ENCODE assay signal across 22 cellular contexts in the genomic region with DNA sequence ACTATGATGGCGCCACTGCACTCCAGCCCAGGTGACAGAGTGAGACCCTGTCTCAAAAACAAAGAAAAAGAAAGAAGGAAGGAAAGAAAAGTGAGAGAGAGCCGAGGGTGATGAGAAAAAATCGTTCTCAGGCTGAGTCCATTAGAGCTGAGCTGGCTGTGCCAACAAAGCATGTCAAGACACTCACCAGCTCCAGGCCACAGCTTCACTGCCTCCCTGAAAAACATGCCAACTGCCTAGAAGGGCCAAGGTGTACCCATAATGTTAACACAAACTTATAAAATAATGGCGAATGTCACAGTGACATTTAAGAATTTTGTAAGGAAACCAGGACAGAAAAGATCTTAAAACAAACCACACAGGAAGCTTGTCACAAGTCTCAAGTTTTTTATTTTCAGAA. TPM values are rescaled to one million over a fixed set of nuclear protein-coding genes. Genes with fewer than 3 reads are reported as not detected.
DNase-seq lines count a peak whose midpoint lies in the region; ATAC-seq and TF ChIP-seq lines count a peak whose summit lies in the region.
"Had no signal": no experiment of that assay in that cellular context is flagged by ENCODE, and none has a peak within 500 bp of the region (broad histone marks: within the 10 kb centered on the region; RNA-seq: fewer than 3 reads in every experiment).

No MANE protein-coding gene starts in this region.

- 63 to 77% (median 65%) methylated on average over 4 of the region's 4 CpGs for WGBS in stomach, 5 donors

- POLR2A ChIA-PET in activated CD4-positive, alpha-beta T cell treated with anti-CD3 and anti-CD28 coated beads, Interleukin-2, amount 10 ng/mL, durations not matched to agents 7 days and 5 days (lab: Charles Lee) = no interaction called here
- POLR2A ChIA-PET in activated naive CD8-positive, alpha-beta T cell treated with anti-CD3 and anti-CD28 coated beads, Interleukin-2, amount 10 ng/mL, durations not matched to agents 7 days and 5 days (lab: Charles Lee) = interaction anchor here (0.7 to 3.2 kb wide), 7 partner anchors 9 to 103 kb away, joined by 3 to 16 read pairs (median 7); partner anchors contain the start of genes ADA2 and IL17RA

- H3K9me3 ChIP-seq in neutrophil (no peaks in the 10 kb centered on the region), stomach (peaks cover 0 to 4% (median 0%) of the 10 kb centered on the region in 4 donors)
- H3K9me3 ChIP-seq: ascending aorta, Caco-2 had no signal

- no peaks in the 10 kb centered on the region for H3K9me3 Mint-ChIP-seq in activated CD4-positive, alpha-beta T cell treated with anti-CD3 and anti-CD28 coated beads, Interleukin-2, amount 10 ng/mL, durations not matched to agents 7 days and 5 days
- H3K9me3 Mint-ChIP-seq in activated naive CD8-positive, alpha-beta T cell treated with anti-CD3 and anti-CD28 coated beads, Interleukin-2, amount 10 ng/mL, durations not matched to agents 7 days and 5 days = no peaks in the 10 kb centered on the region

- peaks cover 5% of the 10 kb centered on the region for H3K27me3 Mint-ChIP-seq in activated CD4-positive, alpha-beta T cell treated with anti-CD3 and anti-CD28 coated beads, Interleukin-2, amount 10 ng/mL, durations not matched to agents 7 days and 5 days
- peaks cover 8% of the 10 kb centered on the region for H3K27me3 Mint-ChIP-seq in activated naive CD8-positive, alpha-beta T cell treated with anti-CD3 and anti-CD28 coated beads, Interleukin-2, amount 10 ng/mL, durations not matched to agents 7 days and 5 days

- H3K27me3 ChIP-seq in neutrophil (peaks cover 18% of the 10 kb centered on the region), stomach (peaks cover 4 to 30% (median 16%) of the 10 kb centered on the region in 3 donors)
- H3K27me3 ChIP-seq: ascending aorta had no signal

- H3K27ac ChIP-seq in neutrophil (peak overlapping the region; percentile 91), stomach (no peak overlapping the region)
- H3K27ac ChIP-seq: ascending aorta, GM23248, PC-9, SK-N-MC had no signal

- H3K4me3 ChIP-seq in Jurkat, Clone E6-1 (ENCODE audit: low read length) = peak overlapping the region; percentile 12
- H3K4me3 ChIP-seq in neutrophil (ENCODE audit: low read depth in 1 of 2, low read length in 1 of 2) (no peak overlapping the region), stomach (no peak overlapping the region)
- H3K4me3 ChIP-seq: ascending aorta, GM12878, GM23248, PC-9, SK-N-MC had no signal

- H3K36me3 Mint-ChIP-seq in activated CD4-positive, alpha-beta T cell treated with anti-CD3 and anti-CD28 coated beads, Interleukin-2, amount 10 ng/mL, durations not matched to agents 7 days and 5 days (ENCODE audit: low read depth) = peaks cover 17% of the 10 kb centered on the region
- H3K36me3 Mint-ChIP-seq in activated naive CD8-positive, alpha-beta T cell treated with anti-CD3 and anti-CD28 coated beads, Interleukin-2, amount 10 ng/mL, durations not matched to agents 7 days and 5 days = peaks cover 4% of the 10 kb centered on the region

- ATAC-seq in activated naive CD8-positive, alpha-beta T cell treated with anti-CD3 and anti-CD28 coated beads, Interleukin-2, amount 10 ng/mL, durations not matched to agents 7 days and 5 days (ENCODE audit: low read depth) = no peak
- ATAC-seq in GM19455 (IDR thresholded peaks at IDR 0.05; ENCODE audit: unreplicated experiment) = no peak
- ATAC-seq: esophagus mucosa, GM12878 had no signal

- TF ChIP-seq CTCF in neutrophil (IDR thresholded peaks at IDR 0.05) (no peak), stomach (IDR thresholded peaks at IDR 0.05) (no peak)

- H3K4me3 Mint-ChIP-seq in activated CD4-positive, alpha-beta T cell treated with anti-CD3 and anti-CD28 coated beads, Interleukin-2, amount 10 ng/mL, durations not matched to agents 7 days and 5 days = peak overlapping the region; percentile 7
- H3K4me3 Mint-ChIP-seq in activated naive CD8-positive, alpha-beta T cell treated with anti-CD3 and anti-CD28 coated beads, Interleukin-2, amount 10 ng/mL, durations not matched to agents 7 days and 5 days = peak overlapping the region; percentile 55

- peaks cover 54% of the 10 kb centered on the region for H3K4me1 Mint-ChIP-seq in activated CD4-positive, alpha-beta T cell treated with anti-CD3 and anti-CD28 coated beads, Interleukin-2, amount 10 ng/mL, durations not matched to agents 7 days and 5 days
- H3K4me1 Mint-ChIP-seq in activated naive CD8-positive, alpha-beta T cell treated with anti-CD3 and anti-CD28 coated beads, Interleukin-2, amount 10 ng/mL, durations not matched to agents 7 days and 5 days = peaks cover 42% of the 10 kb centered on the region

- H3K4me1 ChIP-seq in neutrophil (ENCODE audit: control insufficient read depth in 1 of 2, insufficient read depth in 1 of 2, low read depth in 1 of 2, low read length in 1 of 2) (peaks cover 88 to 96% of the 10 kb centered on the region in 2 experiments), stomach (peaks cover 4 to 42% (median 10%) of the 10 kb centered on the region in 4 donors)
- H3K4me1 ChIP-seq: ascending aorta, Caco-2 had no signal

- no peak for TF ChIP-seq POLR2A in stomach (IDR thresholded peaks at IDR 0.05)

- no peak for DNase-seq in activated CD4-positive, alpha-beta T cell treated with anti-CD3 and anti-CD28 coated beads, Interleukin-2, amount 10 ng/mL, durations not matched to agents 7 days and 5 days
- DNase-seq in activated CD4-positive, alpha-beta T cell treated with anti-CD3 and anti-CD28 coated beads for 1 hour = no peak
- peak; percentile 47 for DNase-seq in Jurkat, Clone E6-1 (ENCODE audit: low read depth, low spot score)
- no peak for DNase-seq in activated naive CD8-positive, alpha-beta T cell treated with anti-CD3 and anti-CD28 coated beads, Interleukin-2, amount 10 ng/mL, durations not matched to agents 7 days and 5 days
- DNase-seq in NCI-H146 (lab: John Stamatoyannopoulos, UW) (no peak), stomach (no peak)
- DNase-seq: Caco-2, cortex of kidney, GM23248, KG1, NCI-H1105, NCI-H2171 treated with DMSO at 0.1 percent for 48 hours, NCI-H774, PC-9, small intestine had no signal

- intact Hi-C loops in stomach (cut with DNase I; ENCODE audit: low total_unique reads) = no loop called here

- CTCF ChIA-PET in activated CD4-positive, alpha-beta T cell treated with anti-CD3 and anti-CD28 coated beads, Interleukin-2, amount 10 ng/mL, durations not matched to agents 7 days and 5 days (lab: Charles Lee) = interaction anchor here (1.2 to 2.5 kb wide), 3 partner anchors 9 to 56 kb away, joined by 4 to 10 read pairs (median 5); no protein-coding TSS in a partner anchor

- peaks cover 46% of the 10 kb centered on the region for H3K36me3 ChIP-seq in neutrophil
- peaks cover 0 to 4% (median 2%) of the 10 kb centered on the region in 4 donors for H3K36me3 ChIP-seq in stomach

- no peak for TF ChIP-seq EP300 in stomach (IDR thresholded peaks at IDR 0.05)

- peak overlapping the region; percentile 84 for H3K27ac Mint-ChIP-seq in activated CD4-positive, alpha-beta T cell treated with anti-CD3 and anti-CD28 coated beads, Interleukin-2, amount 10 ng/mL, durations not matched to agents 7 days and 5 days
- H3K27ac Mint-ChIP-seq in activated naive CD8-positive, alpha-beta T cell treated with anti-CD3 and anti-CD28 coated beads, Interleukin-2, amount 10 ng/mL, durations not matched to agents 7 days and 5 days = peak overlapping the region; percentile 86
- H3K27ac Mint-ChIP-seq: progenitor cell of endocrine pancreas had no signal

RNA-seq across cellular contexts. Expression of gene TMEM121B, which starts 5.2 kb away (rescaled TPM):
- total RNA-seq in activated CD4-positive, alpha-beta T cell treated with anti-CD3 and anti-CD28 coated beads, Interleukin-2, amount 10 ng/mL, durations not matched to agents 7 days and 5 days = under 1 TPM; 0.05 to 0.06 TPM
- polyA plus RNA-seq in Jurkat, Clone E6-1 (2012; ENCODE audit: insufficient read depth, insufficient read length) = 1.7 TPM
- total RNA-seq in activated naive CD8-positive, alpha-beta T cell treated with anti-CD3 and anti-CD28 coated beads, Interleukin-2, amount 10 ng/mL, durations not matched to agents 7 days and 5 days = under 1 TPM; 0.08 to 0.09 TPM
- under 1 TPM in 2 of 5 donors, not detected in 3; 0.37 to 0.45 TPM for total RNA-seq in stomach
- under 1 TPM in 2 of 3 donors, not detected in 1; 0.08 to 0.12 TPM for polyA plus RNA-seq in stomach
- total RNA-seq: PC-9 had no signal
- polyA plus RNA-seq: GM23248 had no signal

RNA-seq across cellular contexts. Expression of gene IL17RA, which starts 31.1 kb away (rescaled TPM):
- total RNA-seq in activated CD4-positive, alpha-beta T cell treated with anti-CD3 and anti-CD28 coated beads, Interleukin-2, amount 10 ng/mL, durations not matched to agents 7 days and 5 days = 10 to 100 TPM; 53.6 to 55.9 TPM
- 8.4 TPM for polyA plus RNA-seq in Jurkat, Clone E6-1 (2012; ENCODE audit: insufficient read depth, insufficient read length)
- 10 to 100 TPM; 46.7 to 48.0 TPM for total RNA-seq in activated naive CD8-positive, alpha-beta T cell treated with anti-CD3 and anti-CD28 coated beads, Interleukin-2, amount 10 ng/mL, durations not matched to agents 7 days and 5 days
- 10 to 100 TPM in 4 of 5 donors, 1 to 10 TPM in 1; 6.2 to 19.1 (median 14.7) TPM for total RNA-seq in stomach
- 1 to 10 TPM; 3.2 to 3.8 (median 3.7) TPM for polyA plus RNA-seq in stomach

RNA-seq across cellular contexts. Expression of gene HDHD5, which starts 43.1 kb away (rescaled TPM):
- total RNA-seq in activated CD4-positive, alpha-beta T cell treated with anti-CD3 and anti-CD28 coated beads, Interleukin-2, amount 10 ng/mL, durations not matched to agents 7 days and 5 days = 10 to 100 TPM; 30.9 to 37.1 TPM
- polyA plus RNA-seq in Jurkat, Clone E6-1 (2012; ENCODE audit: insufficient read depth, insufficient read length) = 89.4 TPM
- total RNA-seq in activated naive CD8-positive, alpha-beta T cell treated with anti-CD3 and anti-CD28 coated beads, Interleukin-2, amount 10 ng/mL, durations not matched to agents 7 days and 5 days = 10 to 100 TPM; 33.7 to 34.7 TPM
- total RNA-seq in stomach = 100 to 1,000 TPM in 1 of 5 donors, 10 to 100 TPM in 4; 22.8 to 190 (median 55.4) TPM
- polyA plus RNA-seq in stomach = 10 to 100 TPM; 26.5 to 31.8 (median 30.5) TPM
